38 cellular contexts compared by ENCODE assay signal in genomic region chr12:126688556-126688955, GRCh38.
"Had no signal": no experiment of that assay in that cellular context is flagged by ENCODE, and none has a peak within 500 bp of the region (broad histone marks: within the 10 kb centered on the region; RNA-seq: fewer than 3 reads in every experiment).

No MANE protein-coding gene starts in this region.

- H3K4me3 ChIP-seq: adrenal gland, ascending aorta, body of pancreas, breast epithelium, cardiac muscle cell had no signal

- H3K9me3 Mint-ChIP-seq: activated T-helper 17 cell treated with anti-CD3 and anti-CD28 coated beads, Interleukin-2, amount 50 U/mL, for 72 hours had no signal

- H3K4me1 ChIP-seq: adrenal gland, ascending aorta, body of pancreas, breast epithelium had no signal

- DNase-seq: activated effector memory CD4-positive, alpha-beta T cell treated with anti-CD3 and anti-CD28 coated beads, Interleukin-2, amount 50 U/mL, for 16 hours; activated effector memory CD4-positive, alpha-beta T cell treated with Interleukin-2 at 50 U/mL for 16 hours; activated gamma-delta T cell; activated gamma-delta T cell treated with Interleukin-2 at 50 U/mL for 16 hours; activated naive CD4-positive, alpha-beta T cell; activated naive CD4-positive, alpha-beta T cell treated with anti-CD3 and anti-CD28 coated beads for 36 hours; activated naive CD4-positive, alpha-beta T cell treated with anti-CD3 and anti-CD28 coated beads, Interleukin-2, amount 10 ng/mL, durations not matched to agents 7 days and 5 days; activated naive CD4-positive, alpha-beta T cell treated with anti-CD3 and anti-CD28 coated beads, Interleukin-2, amount 50 U/mL, for 16 hours; activated naive CD4-positive, alpha-beta T cell treated with Interleukin-2 at 50 U/mL for 16 hours; activated naive CD8-positive, alpha-beta T cell treated with anti-CD3 and anti-CD28 coated beads for 36 hours; activated naive CD8-positive, alpha-beta T cell treated with anti-CD3 and anti-CD28 coated beads, Interleukin-2, amount 10 ng/mL, durations not matched to agents 7 days and 5 days; activated naive CD8-positive, alpha-beta T cell treated with anti-CD3 and anti-CD28 coated beads, Interleukin-2, amount 50 U/mL, for 24 hours; activated T-cell treated with anti-CD3 and anti-CD28 coated beads, Interleukin-2, amount 50 U/mL, for 1 hour; activated T-cell treated with anti-CD3 and anti-CD28 coated beads, Interleukin-2, amount 50 U/mL, for 24 hours; activated T-cell treated with anti-CD3 and anti-CD28 coated beads, Interleukin-2, amount 50 U/mL, for 4 hours; activated T-cell treated with anti-CD3 and anti-CD28 coated beads, Interleukin-2, amount 50 U/mL, for 48 hours; activated T-cell treated with anti-CD3 and anti-CD28 coated beads, Interleukin-2, amount 50 U/mL, for 72 hours; adrenal gland; amniotic stem cell; amygdala; anterior cingulate cortex; aorta; body of pancreas; brain microvascular endothelial cell; caudate nucleus; central memory CD4-positive, alpha-beta T cell; cerebellar nuclear complex had no signal

- H3K36me3 ChIP-seq: adrenal gland, ascending aorta, brain microvascular endothelial cell, breast epithelium, cardiac muscle cell had no signal

- H3K27ac Mint-ChIP-seq: activated naive CD4-positive, alpha-beta T cell treated with anti-CD3 and anti-CD28 coated beads for 36 hours; activated naive CD4-positive, alpha-beta T cell treated with anti-CD3 and anti-CD28 coated beads, Interleukin-2, amount 10 ng/mL, durations not matched to agents 7 days and 5 days; activated naive CD4-positive, alpha-beta T cell treated with anti-CD3 and anti-CD28 coated beads, Interleukin-2, amount 50 U/mL, for 24 hours; activated naive CD4-positive, alpha-beta T cell treated with anti-CD3 and anti-CD28 coated beads, Interleukin-2, amount 50 U/mL, for 72 hours; activated naive CD8-positive, alpha-beta T cell; activated naive CD8-positive, alpha-beta T cell treated with anti-CD3 and anti-CD28 coated beads for 36 hours; activated naive CD8-positive, alpha-beta T cell treated with anti-CD3 and anti-CD28 coated beads, Interleukin-2, amount 10 ng/mL, durations not matched to agents 7 days and 5 days; activated naive CD8-positive, alpha-beta T cell treated with anti-CD3 and anti-CD28 coated beads, Interleukin-2, amount 50 U/mL, for 24 hours; activated T-cell treated with anti-CD3 and anti-CD28 coated beads, Interleukin-2, amount 50 U/mL, for 24 hours; activated T-cell treated with anti-CD3 and anti-CD28 coated beads, Interleukin-2, amount 50 U/mL, for 72 hours; activated T-helper 1 cell treated with anti-CD3 and anti-CD28 coated beads, Interleukin-12 subunit alpha, Interleukin-12 subunit beta, Interleukin-2, Interleukin-4 antibody, amounts not matched to agents 30 ng/mL and 10 ng/mL and 1 ng/mL, durations not matched to agents 14 hours and 24 hours and 36 hours; activated T-helper 17 cell treated with anti-CD3 and anti-CD28 coated beads, Interleukin-2, amount 50 U/mL, for 72 hours; activated T-helper 2 cell treated with anti-CD3 and anti-CD28 coated beads, Interferon-gamma antibody, Interleukin-2, Interleukin-4, amounts not matched to agents 10 μg/mL and 5 μg/mL and 100 μg/mL, durations not matched to agents 14 hours and 24 hours and 36 hours; brain had no signal

- H3K27me3 Mint-ChIP-seq: activated naive CD4-positive, alpha-beta T cell treated with anti-CD3 and anti-CD28 coated beads, Interleukin-2, amount 10 ng/mL, durations not matched to agents 7 days and 5 days; activated naive CD4-positive, alpha-beta T cell treated with anti-CD3 and anti-CD28 coated beads, Interleukin-2, amount 50 U/mL, for 24 hours; activated naive CD8-positive, alpha-beta T cell; activated naive CD8-positive, alpha-beta T cell treated with anti-CD3 and anti-CD28 coated beads for 36 hours; activated naive CD8-positive, alpha-beta T cell treated with anti-CD3 and anti-CD28 coated beads, Interleukin-2, amount 10 ng/mL, durations not matched to agents 7 days and 5 days; activated naive CD8-positive, alpha-beta T cell treated with anti-CD3 and anti-CD28 coated beads, Interleukin-2, amount 50 U/mL, for 24 hours; activated T-cell treated with anti-CD3 and anti-CD28 coated beads, Interleukin-2, amount 50 U/mL, for 24 hours; activated T-helper 17 cell treated with anti-CD3 and anti-CD28 coated beads, Interleukin-2, amount 50 U/mL, for 72 hours; brain; central memory CD8-positive, alpha-beta T cell had no signal

- H3K36me3 Mint-ChIP-seq: activated naive CD4-positive, alpha-beta T cell treated with anti-CD3 and anti-CD28 coated beads, Interleukin-2, amount 10 ng/mL, durations not matched to agents 7 days and 5 days; activated naive CD4-positive, alpha-beta T cell treated with anti-CD3 and anti-CD28 coated beads, Interleukin-2, amount 50 U/mL, for 24 hours; activated naive CD8-positive, alpha-beta T cell; activated naive CD8-positive, alpha-beta T cell treated with anti-CD3 and anti-CD28 coated beads for 36 hours; activated naive CD8-positive, alpha-beta T cell treated with anti-CD3 and anti-CD28 coated beads, Interleukin-2, amount 10 ng/mL, durations not matched to agents 7 days and 5 days; brain had no signal

- H3K27me3 ChIP-seq: adrenal gland, ascending aorta, body of pancreas, brain microvascular endothelial cell, breast epithelium, cardiac muscle cell had no signal

- H3K9me3 ChIP-seq: adrenal gland, ascending aorta, body of pancreas had no signal

- H3K4me3 Mint-ChIP-seq: activated naive CD4-positive, alpha-beta T cell treated with anti-CD3 and anti-CD28 coated beads for 36 hours; activated naive CD4-positive, alpha-beta T cell treated with anti-CD3 and anti-CD28 coated beads, Interleukin-2, amount 10 ng/mL, durations not matched to agents 7 days and 5 days; activated naive CD4-positive, alpha-beta T cell treated with anti-CD3 and anti-CD28 coated beads, Interleukin-2, amount 50 U/mL, for 24 hours; activated naive CD8-positive, alpha-beta T cell; activated naive CD8-positive, alpha-beta T cell treated with anti-CD3 and anti-CD28 coated beads for 36 hours; activated naive CD8-positive, alpha-beta T cell treated with anti-CD3 and anti-CD28 coated beads, Interleukin-2, amount 10 ng/mL, durations not matched to agents 7 days and 5 days; activated naive CD8-positive, alpha-beta T cell treated with anti-CD3 and anti-CD28 coated beads, Interleukin-2, amount 50 U/mL, for 24 hours; activated T-cell treated with anti-CD3 and anti-CD28 coated beads, Interleukin-2, amount 50 U/mL, for 24 hours; activated T-cell treated with anti-CD3 and anti-CD28 coated beads, Interleukin-2, amount 50 U/mL, for 4 hours; activated T-cell treated with anti-CD3 and anti-CD28 coated beads, Interleukin-2, amount 50 U/mL, for 72 hours; activated T-helper 1 cell treated with anti-CD3 and anti-CD28 coated beads, Interleukin-12 subunit alpha, Interleukin-12 subunit beta, Interleukin-2, Interleukin-4 antibody, amounts not matched to agents 30 ng/mL and 10 ng/mL and 1 ng/mL, durations not matched to agents 14 hours and 24 hours and 36 hours; activated T-helper 17 cell treated with anti-CD3 and anti-CD28 coated beads, Interleukin-2, amount 50 U/mL, for 72 hours; brain; central memory CD8-positive, alpha-beta T cell had no signal

- H3K4me1 Mint-ChIP-seq: activated naive CD4-positive, alpha-beta T cell treated with anti-CD3 and anti-CD28 coated beads, Interleukin-2, amount 10 ng/mL, durations not matched to agents 7 days and 5 days; activated naive CD4-positive, alpha-beta T cell treated with anti-CD3 and anti-CD28 coated beads, Interleukin-2, amount 50 U/mL, for 24 hours; activated naive CD8-positive, alpha-beta T cell treated with anti-CD3 and anti-CD28 coated beads for 36 hours; activated naive CD8-positive, alpha-beta T cell treated with anti-CD3 and anti-CD28 coated beads, Interleukin-2, amount 10 ng/mL, durations not matched to agents 7 days and 5 days; activated naive CD8-positive, alpha-beta T cell treated with anti-CD3 and anti-CD28 coated beads, Interleukin-2, amount 50 U/mL, for 24 hours; activated T-helper 17 cell treated with anti-CD3 and anti-CD28 coated beads, Interleukin-2, amount 50 U/mL, for 72 hours; brain; central memory CD8-positive, alpha-beta T cell had no signal

- H3K27ac ChIP-seq: adrenal gland, ascending aorta, body of pancreas, brain microvascular endothelial cell, breast epithelium, cardiac muscle cell had no signal

- ATAC-seq: activated naive CD4-positive, alpha-beta T cell treated with anti-CD3 and anti-CD28 coated beads, Interleukin-2, amount 50 U/mL, for 72 hours; activated naive CD8-positive, alpha-beta T cell treated with anti-CD3 and anti-CD28 coated beads, Interleukin-2, amount 50 U/mL, for 24 hours; activated T-cell treated with anti-CD3 and anti-CD28 coated beads, Interleukin-2, amount 50 U/mL, for 4 hours; activated T-cell treated with anti-CD3 and anti-CD28 coated beads, Interleukin-2, amount 50 U/mL, for 72 hours; activated T-helper 17 cell treated with anti-CD3 and anti-CD28 coated beads, Interleukin-2, amount 50 U/mL, for 72 hours; body of pancreas had no signal
